13 cellular contexts compared by ENCODE assay signal in the genomic region with DNA sequence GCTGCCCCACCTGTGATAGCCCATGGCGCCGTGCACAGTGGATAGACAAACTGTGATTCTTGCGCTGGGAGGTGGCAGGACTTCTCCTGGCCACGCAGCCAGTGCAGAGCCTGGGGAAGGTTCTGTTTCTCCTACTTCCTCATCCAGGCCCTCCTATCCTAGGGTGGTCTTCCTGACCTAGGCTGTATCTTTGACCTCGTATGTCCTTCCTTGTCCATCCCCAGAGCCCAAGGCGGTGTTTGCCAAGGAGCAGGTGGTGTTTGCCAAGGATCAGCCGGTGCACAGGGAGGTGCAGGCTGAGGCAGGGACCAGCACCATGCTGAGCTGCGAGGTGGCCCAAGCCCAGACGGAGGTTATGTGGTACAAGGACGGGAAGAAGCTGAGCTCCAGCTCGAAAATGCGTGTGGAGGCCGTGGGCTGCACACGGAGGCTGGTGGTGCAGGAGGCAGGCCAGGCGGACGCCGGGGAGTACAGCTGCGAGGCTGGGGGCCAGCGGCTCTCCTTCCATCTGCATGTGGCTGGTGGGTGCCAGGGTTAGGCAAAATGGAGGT.
DNase-seq lines count a peak whose midpoint lies in the region; ATAC-seq and TF ChIP-seq lines count a peak whose summit lies in the region.
"Had no signal": no experiment of that assay in that cellular context is flagged by ENCODE, and none has a peak within 500 bp of the region (broad histone marks: within the 10 kb centered on the region; RNA-seq: fewer than 3 reads in every experiment).

No MANE protein-coding gene starts in this region.

- H3K4me3 Mint-ChIP-seq in natural killer cell treated with Interleukin-12 subunit alpha and Interleukin-12 subunit beta and Interleukin-15 and Interleukin-18, amount 100 ng/mL, for 72 hours, result no peak overlapping the region
- H3K4me3 Mint-ChIP-seq in natural killer cell (no peak overlapping the region), progenitor cell of endocrine pancreas (ENCODE audit: low read depth) (no peak overlapping the region)
- H3K4me3 Mint-ChIP-seq: GM23338 had no signal

- intact Hi-C loops in natural killer cell (cut with micrococcal nuclease), result no loop called here

- ATAC-seq in natural killer cell treated with Interleukin-12 subunit alpha and Interleukin-12 subunit beta and Interleukin-15 and Interleukin-18, amount 100 ng/mL, for 72 hours, result no peak
- ATAC-seq in natural killer cell, result no peak
- ATAC-seq in HG03571 (IDR thresholded peaks at IDR 0.05; ENCODE audit: unreplicated experiment), result no peak
- ATAC-seq: GM23338 had no signal

- peak; percentile 54 for DNase-seq in natural killer cell treated with Interleukin-12 subunit alpha and Interleukin-12 subunit beta and Interleukin-15 and Interleukin-18, amount 100 ng/mL, for 72 hours (ENCODE audit: low spot score)
- DNase-seq in natural killer cell (no peak), islet precursor cell (peak; percentile 36), progenitor cell of endocrine pancreas (ENCODE audit: low spot score, unreplicated experiment) (peak; percentile 1), amniotic stem cell (lab: John Stamatoyannopoulos, UW) (no peak), germinal center (ENCODE audit: low spot score) (no peak)
- DNase-seq: KBM-7, NCI-H1436, NCI-H2029 treated with DMSO at 0.1 percent for 48 hours, NCI-H510A, PC-9 had no signal

- H3K27me3 Mint-ChIP-seq in natural killer cell treated with Interleukin-12 subunit alpha and Interleukin-12 subunit beta and Interleukin-15 and Interleukin-18, amount 100 ng/mL, for 72 hours, result no peaks in the 10 kb centered on the region
- H3K27me3 Mint-ChIP-seq in natural killer cell (ENCODE audit: low read depth in 2 of 2) (no peaks in the 10 kb centered on the region), progenitor cell of endocrine pancreas (no peaks in the 10 kb centered on the region)

- no peaks in the 10 kb centered on the region for H3K9me3 Mint-ChIP-seq in natural killer cell treated with Interleukin-12 subunit alpha and Interleukin-12 subunit beta and Interleukin-15 and Interleukin-18, amount 100 ng/mL, for 72 hours
- H3K9me3 Mint-ChIP-seq in natural killer cell (no peaks in the 10 kb centered on the region), progenitor cell of endocrine pancreas (ENCODE audit: low read depth) (no peaks in the 10 kb centered on the region)
- H3K9me3 Mint-ChIP-seq: GM23338 had no signal

- peaks cover 4 to 10% of the 10 kb centered on the region in 2 donors for H3K4me1 Mint-ChIP-seq in natural killer cell treated with Interleukin-12 subunit alpha and Interleukin-12 subunit beta and Interleukin-15 and Interleukin-18, amount 100 ng/mL, for 72 hours (ENCODE audit: low read depth in 2 of 2)
- peaks cover 0 to 27% of the 10 kb centered on the region in 2 donors for H3K4me1 Mint-ChIP-seq in natural killer cell
- H3K4me1 Mint-ChIP-seq in progenitor cell of endocrine pancreas (ENCODE audit: low read depth), result no peaks in the 10 kb centered on the region

- no peak for TF ChIP-seq CTCF in natural killer cell (IDR thresholded peaks at IDR 0.05)
- no peak for TF ChIP-seq CTCF in progenitor cell of endocrine pancreas (IDR thresholded peaks at IDR 0.05; ENCODE audit: unreplicated experiment)

- no peak overlapping the region for H3K27ac Mint-ChIP-seq in natural killer cell treated with Interleukin-12 subunit alpha and Interleukin-12 subunit beta and Interleukin-15 and Interleukin-18, amount 100 ng/mL, for 72 hours
- no peak overlapping the region for H3K27ac Mint-ChIP-seq in natural killer cell
- no peak overlapping the region for H3K27ac Mint-ChIP-seq in progenitor cell of endocrine pancreas
- H3K27ac Mint-ChIP-seq: GM23338 had no signal

- no peaks in the 10 kb centered on the region for H3K36me3 Mint-ChIP-seq in natural killer cell treated with Interleukin-12 subunit alpha and Interleukin-12 subunit beta and Interleukin-15 and Interleukin-18, amount 100 ng/mL, for 72 hours
- H3K36me3 Mint-ChIP-seq in natural killer cell (no peaks in the 10 kb centered on the region), progenitor cell of endocrine pancreas (ENCODE audit: insufficient read depth) (peaks cover 7% of the 10 kb centered on the region)

Comparison
In these comparisons a context has a peak if more than half of its experiments do, and no peak if none do; other contexts are left out.
1. DNase-seq: peak in natural killer cell treated with Interleukin-12 subunit alpha and Interleukin-12 subunit beta and Interleukin-15 and Interleukin-18, amount 100 ng/mL, for 72 hours (single experiment), islet precursor cell (single experiment) and progenitor cell of endocrine pancreas (single experiment); none in natural killer cell (single experiment), amniotic stem cell (single experiment) and germinal center (single experiment).